ENCODE assay signal across 8 cellular contexts in genomic region chr2:189580267-189580661, GRCh38. TPM values are rescaled to one million over a fixed set of nuclear protein-coding genes. Genes with fewer than 3 reads are reported as not detected.
A peak's percentile ranks its signal among the peaks of the same experiment; 100 is the strongest.
DNase-seq lines count a peak whose midpoint lies in the region; ATAC-seq and TF ChIP-seq lines count a peak whose summit lies in the region.

No MANE protein-coding gene starts in this region.

- TF ChIP-seq CTCF in 22Rv1 (IDR thresholded peaks at IDR 0.05) (no peak), progenitor cell of endocrine pancreas (IDR thresholded peaks at IDR 0.05; ENCODE audit: unreplicated experiment) (no peak)

- no peaks in the 10 kb centered on the region for H3K9me3 Mint-ChIP-seq in progenitor cell of endocrine pancreas (ENCODE audit: low read depth)

- peaks cover 10% of the 10 kb centered on the region for H3K27me3 Mint-ChIP-seq in progenitor cell of endocrine pancreas

- ATAC-seq in GM19395 (IDR thresholded peaks at IDR 0.05; ENCODE audit: unreplicated experiment) (peak; percentile 52), left ventricle myocardium superior (peak; percentile 49), HG02981 (IDR thresholded peaks at IDR 0.05; ENCODE audit: unreplicated experiment) (no peak)

- H3K36me3 Mint-ChIP-seq in progenitor cell of endocrine pancreas (ENCODE audit: insufficient read depth): no peaks in the 10 kb centered on the region

- peak in 2 of 3 experiments; percentile 82 to 89 for DNase-seq in NCI-H1417 (lab: John Stamatoyannopoulos, UW)
- peak; percentile 66 for DNase-seq in activated effector memory CD4-positive, alpha-beta T cell treated with anti-CD3 and anti-CD28 coated beads, Interleukin-2, amount 50 U/mL, for 16 hours
- DNase-seq in left ventricle myocardium superior: peak; percentile 59
- DNase-seq in progenitor cell of endocrine pancreas (ENCODE audit: low spot score, unreplicated experiment): no peak
- no peak for DNase-seq in NCI-H2171 (lab: John Stamatoyannopoulos, UW)

- H3K27ac ChIP-seq in 22Rv1: peak overlapping the region; percentile 77

- intact Hi-C loops in left ventricle myocardium superior (cut with micrococcal nuclease): no loop called here

- peak overlapping the region; percentile 93 for H3K27ac Mint-ChIP-seq in progenitor cell of endocrine pancreas

- H3K4me3 Mint-ChIP-seq in progenitor cell of endocrine pancreas (ENCODE audit: low read depth): peak overlapping the region; percentile 79

- peaks cover 44% of the 10 kb centered on the region for H3K4me1 Mint-ChIP-seq in progenitor cell of endocrine pancreas (ENCODE audit: low read depth)

RNA-seq across cellular contexts. Expression of gene SLC40A1, which starts 0.3 kb away (rescaled TPM):
- total RNA-seq in left ventricle myocardium superior: 57.5 TPM
- total RNA-seq in progenitor cell of endocrine pancreas: 14.6 and 15.8 TPM in 2 replicates

Comparison
In these comparisons a context has a peak if more than half of its experiments do, and no peak if none do; other contexts are left out.
1. DNase-seq: peak in NCI-H1417 (2 of 3), activated effector memory CD4-positive, alpha-beta T cell treated with anti-CD3 and anti-CD28 coated beads, Interleukin-2, amount 50 U/mL, for 16 hours (single experiment) and left ventricle myocardium superior (single experiment); none in progenitor cell of endocrine pancreas (single experiment) and NCI-H2171 (single experiment).